9 cellular contexts compared by ENCODE assay signal in genomic region chr1:158793604-158794003, GRCh38. TPM values are rescaled to one million over a fixed set of nuclear protein-coding genes. Genes with fewer than 3 reads are reported as not detected.
DNase-seq lines count a peak whose midpoint lies in the region; ATAC-seq and TF ChIP-seq lines count a peak whose summit lies in the region.
"Had no signal": no experiment of that assay in that cellular context is flagged by ENCODE, and none has a peak within 500 bp of the region (broad histone marks: within the 10 kb centered on the region; RNA-seq: fewer than 3 reads in every experiment).

No MANE protein-coding gene starts in this region.

- no peak for DNase-seq in right lobe of liver
- no peak for DNase-seq in SK-N-SH
- peak; percentile 5 for DNase-seq in epithelial cell of esophagus (ENCODE audit: low read depth)
- no peak for DNase-seq in upper lobe of right lung
- DNase-seq in tibial nerve (ENCODE audit: low spot score in 2 of 2), result no peak
- DNase-seq in SK-N-DZ (ENCODE audit: low spot score), result no peak
- DNase-seq in HuH-7.5 (ENCODE audit: low spot score), result no peak
- DNase-seq: stimulated activated naive CD4-positive, alpha-beta T cell had no signal

- no peaks in the 10 kb centered on the region for H3F3A ChIP-seq in SK-N-SH (replicated peaks; ENCODE audit: insufficient read depth)

- TF ChIP-seq CTCF in liver (IDR thresholded peaks at IDR 0.05; ENCODE audit: low read depth, low read length, missing input control) (no peak), right lobe of liver (IDR thresholded peaks at IDR 0.05) (no peak), SK-N-SH (IDR thresholded peaks at IDR 0.05) (peak; percentile 43), epithelial cell of esophagus (IDR thresholded peaks at IDR 0.05; ENCODE audit: insufficient read depth, low read depth, low read length, missing control alignments) (peak; percentile 20), upper lobe of right lung (IDR thresholded peaks at IDR 0.05) (peak; percentile 31), tibial nerve (IDR thresholded peaks at IDR 0.05) (no peak)

- CTCF ChIA-PET in SK-N-SH (lab: Yijun Ruan, JAX), result no interaction called here

- 70% methylated on average over 2 of the region's 2 CpGs for WGBS in liver
- no CpG with 5 or more reads among the region's 2 CpGs for WGBS in right lobe of liver (ENCODE audit: insufficient coverage, low coverage, low lambda C conversion rate, missing lambda C conversion rate)
- WGBS in SK-N-SH (ENCODE audit: low lambda C conversion rate), result 11% methylated on average over 2 of the region's 2 CpGs
- WGBS in tibial nerve, 2 donors, result 80 to 87% methylated on average over 2 of the region's 2 CpGs

- TF ChIP-seq POLR2A in right lobe of liver (IDR thresholded peaks at IDR 0.05) (no peak), tibial nerve (IDR thresholded peaks at IDR 0.05) (no peak)

- H3K4me3 ChIP-seq in liver (ENCODE audit: low read depth in 1 of 3, low read length in 3 of 3) (no peak overlapping the region), right lobe of liver (no peak overlapping the region), SK-N-SH (ENCODE audit: low read depth in 2 of 2, low read length in 1 of 2) (no peak overlapping the region), epithelial cell of esophagus (ENCODE audit: low read length) (no peak overlapping the region), upper lobe of right lung (no peak overlapping the region), tibial nerve (no peak overlapping the region)

- no peak overlapping the region for H2AFZ ChIP-seq in SK-N-SH (ENCODE audit: low read depth)

- ATAC-seq in right lobe of liver, result no peak
- peak; percentile 61 for ATAC-seq in upper lobe of right lung

- H3K9ac ChIP-seq in liver (ENCODE audit: low read depth in 1 of 2, low read length in 2 of 2) (no peak overlapping the region), SK-N-SH (no peak overlapping the region)

- H3K27ac ChIP-seq in liver (ENCODE audit: low read depth in 1 of 2, low read length in 2 of 2) (no peak overlapping the region), right lobe of liver (no peak overlapping the region), SK-N-SH (ENCODE audit: low read depth in 2 of 2, low read length in 1 of 2) (no peak overlapping the region), upper lobe of right lung (no peak overlapping the region), tibial nerve (no peak overlapping the region)

- H3K27me3 ChIP-seq in liver (ENCODE audit: control insufficient read depth in 4 of 4, insufficient read depth in 4 of 4, low read length in 3 of 4) (no peaks in the 10 kb centered on the region), right lobe of liver (peaks cover 0 to 3% of the 10 kb centered on the region in 2 donors), SK-N-SH (ENCODE audit: insufficient read depth) (no peaks in the 10 kb centered on the region), upper lobe of right lung (no peaks in the 10 kb centered on the region), tibial nerve (no peaks in the 10 kb centered on the region)

- no peaks in the 10 kb centered on the region for H4K20me1 ChIP-seq in SK-N-SH (ENCODE audit: insufficient read depth)

- H3K79me2 ChIP-seq in SK-N-SH (ENCODE audit: insufficient read depth), result no peaks in the 10 kb centered on the region

- H3K9me2 ChIP-seq in SK-N-SH, result no peaks in the 10 kb centered on the region

- intact Hi-C loops in right lobe of liver (cut with DNase I), result no loop called here
- intact Hi-C loops in upper lobe of right lung (cut with DNase I), result no loop called here

- TF ChIP-seq EP300 in SK-N-SH (IDR thresholded peaks at IDR 0.05; ENCODE audit: borderline replicate concordance in 1 of 2, low read depth in 1 of 2, low read length in 1 of 2) (no peak), tibial nerve (IDR thresholded peaks at IDR 0.05) (no peak)

- no peaks in the 10 kb centered on the region for H3K36me3 ChIP-seq in liver (ENCODE audit: control insufficient read depth in 4 of 4, insufficient read depth in 3 of 4, low read depth in 1 of 4, low read length in 3 of 4)
- H3K36me3 ChIP-seq in right lobe of liver, result no peaks in the 10 kb centered on the region
- no peaks in the 10 kb centered on the region for H3K36me3 ChIP-seq in SK-N-SH (replicated peaks in 1 of 2; ENCODE audit: control insufficient read depth in 1 of 2, insufficient read depth in 2 of 2, low read length in 1 of 2)
- H3K36me3 ChIP-seq in upper lobe of right lung, result no peaks in the 10 kb centered on the region
- no peaks in the 10 kb centered on the region for H3K36me3 ChIP-seq in tibial nerve

- H3K4me1 ChIP-seq in liver (ENCODE audit: control insufficient read depth in 4 of 4, insufficient read depth in 4 of 4, low read length in 3 of 4) (no peaks in the 10 kb centered on the region), right lobe of liver (no peaks in the 10 kb centered on the region), SK-N-SH (ENCODE audit: control insufficient read depth in 1 of 2, insufficient read depth in 2 of 2, low read depth in 1 of 2, low read length in 1 of 2) (no peaks in the 10 kb centered on the region), upper lobe of right lung (no peaks in the 10 kb centered on the region), tibial nerve (no peaks in the 10 kb centered on the region)

- H3K4me2 ChIP-seq in SK-N-SH, result no peak overlapping the region

- TF ChIP-seq RAD21 in liver (IDR thresholded peaks at IDR 0.05) (peak; percentile 22 to 45), SK-N-SH (IDR thresholded peaks at IDR 0.05; ENCODE audit: low read length) (no peak)

- POLR2A ChIA-PET in SK-N-SH (lab: Yijun Ruan, JAX), result no interaction called here

- H3K9me3 ChIP-seq in liver (ENCODE audit: control insufficient read depth in 4 of 4, low read length in 3 of 4), result no peaks in the 10 kb centered on the region
- H3K9me3 ChIP-seq in right lobe of liver, result no peaks in the 10 kb centered on the region
- no peaks in the 10 kb centered on the region for H3K9me3 ChIP-seq in SK-N-SH
- no peaks in the 10 kb centered on the region for H3K9me3 ChIP-seq in upper lobe of right lung
- H3K9me3 ChIP-seq in tibial nerve, result peaks cover 0 to 4% (median 0%) of the 10 kb centered on the region in 4 donors

TF ChIP-seq in liver, 16 proteins besides CTCF, POLR2A, EP300 and RAD21 (continues in another document):
- TF ChIP-seq JUND (IDR thresholded peaks at IDR 0.05), result no peak
- TF ChIP-seq RXRA (IDR thresholded peaks at IDR 0.05), result no peak
- TF ChIP-seq ATF3 (IDR thresholded peaks at IDR 0.05), result no peak
- no peak for TF ChIP-seq HNF4A (conservative IDR thresholded peaks at IDR 0.05)
- no peak for TF ChIP-seq NR2F2 (IDR thresholded peaks at IDR 0.05)

TF ChIP-seq in SK-N-SH, 30 proteins besides CTCF, POLR2A, EP300 and RAD21 (continues in another document):
- TF ChIP-seq PBX3 (IDR thresholded peaks at IDR 0.05) (no peak), RXRA (IDR thresholded peaks at IDR 0.05; ENCODE audit: borderline replicate concordance, low read depth) (no peak), EZH2phosphoT487 (IDR thresholded peaks at IDR 0.05; ENCODE audit: borderline replicate concordance, low read depth) (no peak), TAF1 (IDR thresholded peaks at IDR 0.05; ENCODE audit: borderline replicate concordance, low read depth, low read length) (no peak), MXI1 (IDR thresholded peaks at IDR 0.05; ENCODE audit: low read depth, low read length) (no peak), FOSL2 (IDR thresholded peaks at IDR 0.05; ENCODE audit: borderline replicate concordance, low read depth) (no peak), GATA2 (CRISPR knock-in tag; IDR thresholded peaks at IDR 0.05) (no peak), JUND (IDR thresholded peaks at IDR 0.05) (no peak), NFIC (IDR thresholded peaks at IDR 0.05; ENCODE audit: borderline replicate concordance) (no peak)

RNA-seq across cellular contexts. Expression of gene OR6N2, which starts 12.6 kb away (rescaled TPM):
- not detected for total RNA-seq in liver
- not detected for polyA plus RNA-seq in liver
- not detected for total RNA-seq in right lobe of liver
- polyA plus RNA-seq in SK-N-SH (2012; rRNA removed), result not detected in 2 replicates
- not detected in 2 replicates for polyA plus RNA-seq in SK-N-SH (2012; cell fraction: cytosol; rRNA removed)
- polyA plus RNA-seq in SK-N-SH (2012; cell fraction: nucleus; rRNA removed), result not detected in 2 replicates
- 0.72 TPM for total RNA-seq in upper lobe of right lung
- total RNA-seq in tibial nerve, result not detected
- not detected in 2 replicates for polyA plus RNA-seq in SK-N-DZ (2014; cell fraction: cytosol; rRNA removed)
- polyA plus RNA-seq in SK-N-DZ (2014; cell fraction: nucleus; rRNA removed), result not detected in 2 replicates

RNA-seq across cellular contexts. Expression of gene OR6N1, which starts 21.6 kb away (rescaled TPM):
- total RNA-seq in liver (not detected), right lobe of liver (not detected), upper lobe of right lung (2.3 TPM), tibial nerve (not detected)
- polyA plus RNA-seq in liver (not detected), SK-N-SH (2012; rRNA removed) (not detected in 2 replicates)
- polyA plus RNA-seq in SK-N-SH (2012; cell fraction: cytosol; rRNA removed), result not detected in 2 replicates
- not detected in 2 replicates for polyA plus RNA-seq in SK-N-SH (2012; cell fraction: nucleus; rRNA removed)
- not detected in 2 replicates for polyA plus RNA-seq in SK-N-DZ (2014; cell fraction: cytosol; rRNA removed)
- not detected in 2 replicates for polyA plus RNA-seq in SK-N-DZ (2014; cell fraction: nucleus; rRNA removed)

RNA-seq across cellular contexts. Expression of gene MNDA, which starts 37.5 kb away (rescaled TPM):
- 10 to 100 TPM in 1 of 2 donors, 1 to 10 TPM in 1; 4.9 to 16.6 TPM for total RNA-seq in liver
- 1 to 10 TPM; 3.7 to 3.8 TPM for polyA plus RNA-seq in liver
- 1 to 10 TPM; 1.5 to 6.6 (median 3.5) TPM for total RNA-seq in right lobe of liver
- polyA plus RNA-seq in SK-N-SH (2012; rRNA removed), result not detected in 2 replicates
- polyA plus RNA-seq in SK-N-SH (2012; cell fraction: cytosol; rRNA removed), result not detected in 2 replicates
- polyA plus RNA-seq in SK-N-SH (2012; cell fraction: nucleus; rRNA removed), result not detected in 2 replicates
- 45.5 TPM for total RNA-seq in upper lobe of right lung
- 1 to 10 TPM; 3.3 to 5.7 (median 4.3) TPM for total RNA-seq in tibial nerve
- polyA plus RNA-seq in SK-N-DZ (2014; cell fraction: cytosol; rRNA removed), result not detected in 2 replicates
- not detected in 2 replicates for polyA plus RNA-seq in SK-N-DZ (2014; cell fraction: nucleus; rRNA removed)

RNA-seq across cellular contexts. Expression of gene OR6K6, which starts 39.1 kb away (rescaled TPM):
- total RNA-seq in liver (not detected), right lobe of liver (not detected), upper lobe of right lung (not detected), tibial nerve (not detected)
- polyA plus RNA-seq in liver (not detected), SK-N-SH (2012; rRNA removed) (not detected in 2 replicates)
- polyA plus RNA-seq in SK-N-SH (2012; cell fraction: cytosol; rRNA removed), result not detected in 2 replicates
- polyA plus RNA-seq in SK-N-SH (2012; cell fraction: nucleus; rRNA removed), result not detected in 2 replicates
- polyA plus RNA-seq in SK-N-DZ (2014; cell fraction: cytosol; rRNA removed), result not detected in 2 replicates
- polyA plus RNA-seq in SK-N-DZ (2014; cell fraction: nucleus; rRNA removed), result not detected in 2 replicates

Comparison
In these comparisons a context has a peak if more than half of its experiments do, and no peak if none do; other contexts are left out.
1. CTCF ChIP-seq: peak in SK-N-SH (single experiment), epithelial cell of esophagus (single experiment) and upper lobe of right lung (single experiment); none in liver (single experiment), right lobe of liver (0 of 4) and tibial nerve (0 of 5).